Comparison of ENCODE assay signal across 33 cellular contexts in genomic region chr6:162147281-162147680, GRCh38.
"Had no signal": no experiment of that assay in that cellular context is flagged by ENCODE, and none has a peak within 500 bp of the region (broad histone marks: within the 10 kb centered on the region; RNA-seq: fewer than 3 reads in every experiment).

No MANE protein-coding gene starts in this region.

- H3K27ac ChIP-seq: ascending aorta, cardiac muscle cell, WERI-Rb-1 had no signal

- FAIRE-seq: bronchial epithelial cell had no signal

- H3K27me3 ChIP-seq: ascending aorta, cardiac muscle cell had no signal

- H3K4me3 ChIP-seq: ascending aorta, cardiac muscle cell had no signal

- H3K4me1 ChIP-seq: ascending aorta had no signal

- ATAC-seq: activated CD4-positive, alpha-beta T cell treated with anti-CD3 and anti-CD28 coated beads for 36 hours; activated CD4-positive, CD25-positive, alpha-beta regulatory T cell treated with anti-CD3 and anti-CD28 coated beads, Interleukin-2, amount 50 U/mL, for 24 hours; activated CD8-positive, alpha-beta memory T cell treated with anti-CD3 and anti-CD28 coated beads, Interleukin-2, amount 10 ng/mL, durations not matched to agents 7 days and 5 days; activated CD8-positive, alpha-beta T cell treated with anti-CD3 and anti-CD28 coated beads, Interleukin-2, amount 10 ng/mL, durations not matched to agents 7 days and 5 days; activated naive CD8-positive, alpha-beta T cell treated with anti-CD3 and anti-CD28 coated beads, Interleukin-2, amount 50 U/mL, for 24 hours; WTC11 had no signal

- H3K36me3 ChIP-seq: ascending aorta, cardiac muscle cell, WERI-Rb-1 had no signal

- DNase-seq: activated CD4-positive, alpha-beta memory T cell treated with anti-CD3 and anti-CD28 coated beads, Interleukin-2, amount 10 ng/mL, durations not matched to agents 7 days and 5 days; activated CD4-positive, alpha-beta T cell treated with anti-CD3 and anti-CD28 coated beads for 1 hour; activated CD4-positive, alpha-beta T cell treated with anti-CD3 and anti-CD28 coated beads for 36 hours; activated CD4-positive, alpha-beta T cell treated with anti-CD3 and anti-CD28 coated beads for 48 hours; activated CD4-positive, alpha-beta T cell treated with anti-CD3 and anti-CD28 coated beads, Interleukin-2, amount 50 U/mL, for 1 hour; activated CD4-positive, alpha-beta T cell treated with anti-CD3 and anti-CD28 coated beads, Interleukin-2, amount 50 U/mL, for 48 hours; activated CD4-positive, CD25-positive, alpha-beta regulatory T cell; activated CD8-positive, alpha-beta memory T cell treated with anti-CD3 and anti-CD28 coated beads for 24 hours; activated CD8-positive, alpha-beta memory T cell treated with anti-CD3 and anti-CD28 coated beads, Interleukin-2, amount 10 ng/mL, durations not matched to agents 7 days and 5 days; activated CD8-positive, alpha-beta memory T cell treated with anti-CD3 and anti-CD28 coated beads, Interleukin-2, amount 50 U/mL, for 48 hours; activated CD8-positive, alpha-beta T cell treated with anti-CD3 and anti-CD28 coated beads, Interleukin-2, amount 10 ng/mL, durations not matched to agents 7 days and 5 days; activated effector memory CD4-positive, alpha-beta T cell treated with Interleukin-2 at 50 U/mL for 16 hours; activated gamma-delta T cell; activated naive CD4-positive, alpha-beta T cell treated with anti-CD3 and anti-CD28 coated beads, Interleukin-2, amount 10 ng/mL, durations not matched to agents 7 days and 5 days; activated naive CD4-positive, alpha-beta T cell treated with Interleukin-2 at 50 U/mL for 16 hours; activated naive CD8-positive, alpha-beta T cell treated with anti-CD3 and anti-CD28 coated beads, Interleukin-2, amount 10 ng/mL, durations not matched to agents 7 days and 5 days; activated naive CD8-positive, alpha-beta T cell treated with anti-CD3 and anti-CD28 coated beads, Interleukin-2, amount 50 U/mL, for 24 hours; activated T-cell treated with anti-CD3 and anti-CD28 coated beads, Interleukin-2, amount 50 U/mL, for 24 hours; activated T-cell treated with anti-CD3 and anti-CD28 coated beads, Interleukin-2, amount 50 U/mL, for 48 hours; amygdala; anterior cingulate cortex; caudate nucleus; cerebellar nuclear complex; SW 1271; T-helper 1 cell; T-helper 2 cell; T-helper 9 cell; WERI-Rb-1 had no signal
